In genomic region chr10:121113385-121113696, GRCh38 we compare ENCODE assay signal across 1 cellular context.
TF ChIP-seq lines count a peak whose summit lies in the region.

No MANE protein-coding gene starts in this region.

TF ChIP-seq in GM23338, 12 proteins besides CTCF, POLR2A, EP300 and RAD21 (continued from another document):
- TF ChIP-seq, protein P1, sequence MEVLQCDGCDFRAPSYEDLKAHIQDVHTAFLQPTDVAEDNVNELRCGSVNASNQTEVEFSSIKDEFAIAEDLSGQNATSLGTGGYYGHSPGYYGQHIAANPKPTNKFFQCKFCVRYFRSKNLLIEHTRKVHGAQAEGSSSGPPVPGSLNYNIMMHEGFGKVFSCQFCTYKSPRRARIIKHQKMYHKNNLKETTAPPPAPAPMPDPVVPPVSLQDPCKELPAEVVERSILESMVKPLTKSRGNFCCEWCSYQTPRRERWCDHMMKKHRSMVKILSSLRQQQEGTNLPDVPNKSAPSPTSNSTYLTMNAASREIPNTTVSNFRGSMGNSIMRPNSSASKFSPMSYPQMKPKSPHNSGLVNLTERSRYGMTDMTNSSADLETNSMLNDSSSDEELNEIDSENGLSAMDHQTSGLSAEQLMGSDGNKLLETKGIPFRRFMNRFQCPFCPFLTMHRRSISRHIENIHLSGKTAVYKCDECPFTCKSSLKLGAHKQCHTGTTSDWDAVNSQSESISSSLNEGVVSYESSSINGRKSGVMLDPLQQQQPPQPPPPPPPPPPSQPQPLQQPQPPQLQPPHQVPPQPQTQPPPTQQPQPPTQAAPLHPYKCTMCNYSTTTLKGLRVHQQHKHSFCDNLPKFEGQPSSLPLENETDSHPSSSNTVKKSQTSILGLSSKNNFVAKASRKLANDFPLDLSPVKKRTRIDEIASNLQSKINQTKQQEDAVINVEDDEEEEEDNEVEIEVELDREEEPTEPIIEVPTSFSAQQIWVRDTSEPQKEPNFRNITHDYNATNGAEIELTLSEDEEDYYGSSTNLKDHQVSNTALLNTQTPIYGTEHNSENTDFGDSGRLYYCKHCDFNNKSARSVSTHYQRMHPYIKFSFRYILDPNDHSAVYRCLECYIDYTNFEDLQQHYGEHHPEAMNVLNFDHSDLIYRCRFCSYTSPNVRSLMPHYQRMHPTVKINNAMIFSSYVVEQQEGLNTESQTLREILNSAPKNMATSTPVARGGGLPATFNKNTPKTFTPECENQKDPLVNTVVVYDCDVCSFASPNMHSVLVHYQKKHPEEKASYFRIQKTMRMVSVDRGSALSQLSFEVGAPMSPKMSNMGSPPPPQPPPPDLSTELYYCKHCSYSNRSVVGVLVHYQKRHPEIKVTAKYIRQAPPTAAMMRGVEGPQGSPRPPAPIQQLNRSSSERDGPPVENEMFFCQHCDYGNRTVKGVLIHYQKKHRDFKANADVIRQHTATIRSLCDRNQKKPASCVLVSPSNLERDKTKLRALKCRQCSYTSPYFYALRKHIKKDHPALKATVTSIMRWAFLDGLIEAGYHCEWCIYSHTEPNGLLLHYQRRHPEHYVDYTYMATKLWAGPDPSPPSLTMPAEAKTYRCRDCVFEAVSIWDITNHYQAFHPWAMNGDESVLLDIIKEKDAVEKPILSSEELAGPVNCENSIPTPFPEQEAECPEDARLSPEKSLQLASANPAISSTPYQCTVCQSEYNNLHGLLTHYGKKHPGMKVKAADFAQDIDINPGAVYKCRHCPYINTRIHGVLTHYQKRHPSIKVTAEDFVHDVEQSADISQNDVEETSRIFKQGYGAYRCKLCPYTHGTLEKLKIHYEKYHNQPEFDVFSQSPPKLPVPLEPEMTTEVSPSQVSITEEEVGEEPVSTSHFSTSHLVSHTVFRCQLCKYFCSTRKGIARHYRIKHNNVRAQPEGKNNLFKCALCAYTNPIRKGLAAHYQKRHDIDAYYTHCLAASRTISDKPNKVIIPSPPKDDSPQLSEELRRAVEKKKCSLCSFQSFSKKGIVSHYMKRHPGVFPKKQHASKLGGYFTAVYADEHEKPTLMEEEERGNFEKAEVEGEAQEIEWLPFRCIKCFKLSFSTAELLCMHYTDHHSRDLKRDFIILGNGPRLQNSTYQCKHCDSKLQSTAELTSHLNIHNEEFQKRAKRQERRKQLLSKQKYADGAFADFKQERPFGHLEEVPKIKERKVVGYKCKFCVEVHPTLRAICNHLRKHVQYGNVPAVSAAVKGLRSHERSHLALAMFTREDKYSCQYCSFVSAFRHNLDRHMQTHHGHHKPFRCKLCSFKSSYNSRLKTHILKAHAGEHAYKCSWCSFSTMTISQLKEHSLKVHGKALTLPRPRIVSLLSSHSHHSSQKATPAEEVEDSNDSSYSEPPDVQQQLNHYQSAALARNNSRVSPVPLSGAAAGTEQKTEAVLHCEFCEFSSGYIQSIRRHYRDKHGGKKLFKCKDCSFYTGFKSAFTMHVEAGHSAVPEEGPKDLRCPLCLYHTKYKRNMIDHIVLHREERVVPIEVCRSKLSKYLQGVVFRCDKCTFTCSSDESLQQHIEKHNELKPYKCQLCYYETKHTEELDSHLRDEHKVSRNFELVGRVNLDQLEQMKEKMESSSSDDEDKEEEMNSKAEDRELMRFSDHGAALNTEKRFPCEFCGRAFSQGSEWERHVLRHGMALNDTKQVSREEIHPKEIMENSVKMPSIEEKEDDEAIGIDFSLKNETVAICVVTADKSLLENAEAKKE (CRISPR knock-in tag; IDR thresholded peaks at IDR 0.05): no peak
- TF ChIP-seq ZNF114 (CRISPR knock-in tag; IDR thresholded peaks at IDR 0.05): no peak
- no peak for TF ChIP-seq CREB1 (CRISPR knock-in tag; IDR thresholded peaks at IDR 0.05; ENCODE audit: low read depth)
- no peak for TF ChIP-seq ZNF331 (CRISPR knock-in tag; IDR thresholded peaks at IDR 0.05; ENCODE audit: low read depth)
TF ChIP-seq in GM23338: peak in this region for 0.
